Comparison of ENCODE assay signal across 8 cellular contexts in the genomic region with DNA sequence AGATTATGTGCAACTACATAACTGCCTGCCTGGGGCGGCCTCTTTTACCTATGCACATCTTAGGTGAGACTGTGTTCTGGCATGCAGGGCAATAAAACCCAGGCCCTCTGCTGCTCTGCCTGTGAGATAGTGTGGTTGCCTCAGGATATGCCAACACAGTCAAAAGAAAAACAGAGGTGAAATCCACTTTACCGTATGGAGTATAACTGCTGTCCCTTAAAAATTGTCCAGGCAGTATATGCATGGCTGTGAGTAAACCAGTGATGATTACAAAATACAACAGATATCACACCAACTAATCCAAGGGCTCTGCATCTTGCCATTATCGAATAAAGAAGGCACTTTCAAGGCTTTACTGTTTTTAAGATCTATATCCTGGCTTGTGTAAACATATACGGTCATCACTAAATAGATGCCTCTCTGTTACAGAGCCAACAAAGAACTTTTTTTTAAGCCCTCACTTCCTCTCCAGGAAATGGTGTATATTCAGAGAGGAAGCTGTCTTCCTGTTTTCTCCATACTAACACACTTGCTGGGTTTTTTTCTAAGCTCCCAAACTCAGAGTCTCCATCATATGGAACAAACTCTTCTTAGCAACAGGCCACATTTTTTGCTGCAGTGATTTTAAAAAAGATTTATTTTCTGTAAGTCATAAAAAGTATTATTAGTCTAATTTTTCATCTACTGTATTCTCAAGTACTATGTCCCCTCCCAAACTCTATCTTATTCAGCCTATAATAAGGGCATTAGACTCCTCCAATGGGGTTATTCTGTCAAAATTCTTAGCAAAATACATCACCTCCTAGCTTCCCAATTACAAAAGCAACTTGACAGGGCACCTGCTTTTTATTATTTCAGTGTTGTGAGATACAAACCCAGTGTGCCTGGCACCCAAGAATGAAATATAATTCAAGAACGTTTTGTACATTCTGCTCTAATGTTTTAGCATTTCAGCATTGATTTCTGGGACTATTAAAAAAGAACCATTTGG.
A peak's percentile ranks its signal among the peaks of the same experiment; 100 is the strongest.
DNase-seq lines count a peak whose midpoint lies in the region; ATAC-seq, FAIRE-seq and TF ChIP-seq lines count a peak whose summit lies in the region.

No MANE protein-coding gene starts in this region.

- H3K4me1 Mint-ChIP-seq in progenitor cell of endocrine pancreas (ENCODE audit: low read depth): peaks cover 26% of the 10 kb centered on the region

- peak overlapping the region; percentile 57 for H3K27ac Mint-ChIP-seq in progenitor cell of endocrine pancreas

- no peak for ATAC-seq in GM18519 (IDR thresholded peaks at IDR 0.05; ENCODE audit: low FRiP score, unreplicated experiment)

- WGBS in lower leg skin, 2 donors: 30 to 34% methylated on average over 5 of the region's 5 CpGs

- intact Hi-C loops in lower leg skin (cut with DNase I; ENCODE audit: low total_unique reads): no loop called here

- peak; percentile 16 for FAIRE-seq in GM12891 (lab: Jason Lieb, UNC)

- no peak for TF ChIP-seq CTCF in choroid plexus epithelial cell (conservative IDR thresholded peaks at IDR 0.05; ENCODE audit: low read depth, low read length)
- no peak for TF ChIP-seq CTCF in progenitor cell of endocrine pancreas (IDR thresholded peaks at IDR 0.05; ENCODE audit: unreplicated experiment)
- TF ChIP-seq CTCF in GM10248 (IDR thresholded peaks at IDR 0.05; ENCODE audit: control extremely low read depth, extremely low read depth, low read depth, missing control alignments): no peak
- TF ChIP-seq CTCF in lower leg skin (IDR thresholded peaks at IDR 0.05): no peak

- H3K4me3 ChIP-seq in choroid plexus epithelial cell (ENCODE audit: low read depth, low read length): no peak overlapping the region
- no peak overlapping the region for H3K4me3 ChIP-seq in lower leg skin (ENCODE audit: low read depth, poor library complexity, severe bottlenecking)

- CTCF ChIA-PET in GM10248 (lab: Yijun Ruan, JAX): no interaction called here

- H3K9me3 Mint-ChIP-seq in progenitor cell of endocrine pancreas (ENCODE audit: low read depth): no peaks in the 10 kb centered on the region

- no peak for DNase-seq in GM12891 (ENCODE audit: insufficient read length, low spot score)
- peak; percentile 79 for DNase-seq in NCI-H69 (lab: John Stamatoyannopoulos, UW)
- DNase-seq in choroid plexus epithelial cell (ENCODE audit: low read depth): peak; percentile 30
- DNase-seq in progenitor cell of endocrine pancreas (ENCODE audit: low spot score, unreplicated experiment): no peak
- DNase-seq in GM10248 (ENCODE audit: extremely low spot score): no peak
- no peak for DNase-seq in superior temporal gyrus (ENCODE audit: extremely low spot score)
- DNase-seq in lower leg skin (ENCODE audit: low spot score in 2 of 2): no peak

- POLR2A ChIA-PET in GM10248 (lab: Yijun Ruan, JAX): no interaction called here

- no peak overlapping the region for H3K4me3 Mint-ChIP-seq in progenitor cell of endocrine pancreas (ENCODE audit: low read depth)

- TF ChIP-seq POLR2A in GM12891 (IDR thresholded peaks at IDR 0.05; ENCODE audit: low read depth, low read length) (no peak), lower leg skin (IDR thresholded peaks at IDR 0.05) (no peak)

- no peaks in the 10 kb centered on the region for H3K27me3 Mint-ChIP-seq in progenitor cell of endocrine pancreas

- H3K36me3 Mint-ChIP-seq in progenitor cell of endocrine pancreas (ENCODE audit: insufficient read depth): no peaks in the 10 kb centered on the region

TF ChIP-seq in GM12891, 5 proteins besides CTCF, POLR2A, EP300 and RAD21:
- TF ChIP-seq SPI1 (IDR thresholded peaks at IDR 0.05; ENCODE audit: low read depth, low read length): peak; percentile 58; the same call in 1 of the 2 replicates
- TF ChIP-seq TAF1 (IDR thresholded peaks at IDR 0.05; ENCODE audit: low read depth, low read length): no peak
- TF ChIP-seq POU2F2 (IDR thresholded peaks at IDR 0.05; ENCODE audit: low read depth, low read length): no peak
- TF ChIP-seq POLR2AphosphoS5 (IDR thresholded peaks at IDR 0.05; ENCODE audit: low read depth, low read length): no peak
- no peak for TF ChIP-seq PAX5 (IDR thresholded peaks at IDR 0.05; ENCODE audit: insufficient read depth, low read length, severe bottlenecking)

Comparison
In these comparisons a context has a peak if more than half of its experiments do, and no peak if none do; other contexts are left out.
1. DNase-seq: peak in NCI-H69 (single experiment) and choroid plexus epithelial cell (single experiment); none in GM12891 (single experiment), progenitor cell of endocrine pancreas (single experiment), GM10248 (single experiment), superior temporal gyrus (single experiment) and lower leg skin (0 of 2).